13 cellular contexts compared by ENCODE assay signal in the genomic region with DNA sequence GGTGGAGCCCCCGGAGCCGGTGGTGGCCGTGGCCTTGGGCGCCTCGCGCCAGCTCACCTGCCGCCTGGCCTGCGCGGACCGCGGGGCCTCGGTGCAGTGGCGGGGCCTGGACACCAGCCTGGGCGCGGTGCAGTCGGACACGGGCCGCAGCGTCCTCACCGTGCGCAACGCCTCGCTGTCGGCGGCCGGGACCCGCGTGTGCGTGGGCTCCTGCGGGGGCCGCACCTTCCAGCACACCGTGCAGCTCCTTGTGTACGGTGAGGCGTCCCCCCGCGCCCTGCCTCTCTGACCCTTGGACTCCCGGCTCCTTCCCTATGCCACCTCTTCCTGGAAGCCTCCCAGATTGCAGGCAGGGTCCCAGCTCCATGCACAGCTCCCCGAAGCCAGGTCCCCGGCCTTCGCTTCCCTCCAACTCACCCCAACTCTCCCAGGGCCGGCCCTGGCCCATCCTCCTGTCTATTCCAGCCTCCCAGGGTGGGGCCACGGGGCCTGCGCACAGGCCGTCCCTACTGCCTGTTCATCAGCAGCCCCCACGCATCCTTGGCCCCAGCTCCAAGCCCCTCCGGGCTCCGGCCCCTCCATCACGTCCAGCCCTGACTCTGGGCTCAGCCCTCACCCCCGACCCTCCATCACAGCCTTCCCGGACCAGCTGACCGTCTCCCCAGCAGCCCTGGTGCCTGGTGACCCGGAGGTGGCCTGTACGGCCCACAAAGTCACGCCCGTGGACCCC. TPM values are rescaled to one million over a fixed set of nuclear protein-coding genes. Genes with fewer than 3 reads are reported as not detected.
DNase-seq lines count a peak whose midpoint lies in the region; ATAC-seq and TF ChIP-seq lines count a peak whose summit lies in the region.
"Had no signal": no experiment of that assay in that cellular context is flagged by ENCODE, and none has a peak within 500 bp of the region (broad histone marks: within the 10 kb centered on the region; RNA-seq: fewer than 3 reads in every experiment).

No MANE protein-coding gene starts in this region.

- no peak for TF ChIP-seq CTCF in right atrium auricular region (IDR thresholded peaks at IDR 0.05)

- H3K4me1 ChIP-seq in right atrium auricular region = peaks cover 0 to 21% of the 10 kb centered on the region in 2 donors

- no peak overlapping the region for H3K27ac Mint-ChIP-seq in activated T-helper 17 cell treated with anti-CD3 and anti-CD28 coated beads, Interleukin-2, amount 50 U/mL, for 72 hours
- H3K27ac Mint-ChIP-seq in stimulated activated effector memory CD8-positive, alpha-beta T cell treated with anti-CD3 and anti-CD28 coated beads, Interleukin-12 subunit alpha, Interleukin-12 subunit beta, amount 100 ng/mL, for 72 hours = no peak overlapping the region
- H3K27ac Mint-ChIP-seq: T-helper 1 cell treated with Interleukin-12 subunit alpha and Interleukin-12 subunit beta and Interleukin-4 antibody, amounts not matched to agents 30 μg/mL and 1 μg/mL, for 36 hours had no signal

- no peaks in the 10 kb centered on the region for H3K9me3 Mint-ChIP-seq in activated T-helper 17 cell treated with anti-CD3 and anti-CD28 coated beads, Interleukin-2, amount 50 U/mL, for 72 hours
- H3K9me3 Mint-ChIP-seq in stimulated activated effector memory CD8-positive, alpha-beta T cell treated with anti-CD3 and anti-CD28 coated beads, Interleukin-12 subunit alpha, Interleukin-12 subunit beta, amount 100 ng/mL, for 72 hours = no peaks in the 10 kb centered on the region

- no peaks in the 10 kb centered on the region for H3K9me3 ChIP-seq in right atrium auricular region

- ATAC-seq in Right ventricle myocardium inferior (no peak), GM18517 (IDR thresholded peaks at IDR 0.05; ENCODE audit: unreplicated experiment) (no peak)
- ATAC-seq in activated T-helper 17 cell treated with anti-CD3 and anti-CD28 coated beads, Interleukin-2, amount 50 U/mL, for 72 hours (replicated peaks) = peak; percentile 43
- ATAC-seq in stimulated activated effector memory CD8-positive, alpha-beta T cell treated with anti-CD3 and anti-CD28 coated beads, Interleukin-12 subunit alpha, Interleukin-12 subunit beta, amount 100 ng/mL, for 72 hours = peak; percentile 39

- intact Hi-C loops in Right ventricle myocardium inferior (cut with DNase I) = no loop called here

- no peaks in the 10 kb centered on the region for H3K4me1 Mint-ChIP-seq in activated T-helper 17 cell treated with anti-CD3 and anti-CD28 coated beads, Interleukin-2, amount 50 U/mL, for 72 hours
- H3K4me1 Mint-ChIP-seq in stimulated activated effector memory CD8-positive, alpha-beta T cell treated with anti-CD3 and anti-CD28 coated beads, Interleukin-12 subunit alpha, Interleukin-12 subunit beta, amount 100 ng/mL, for 72 hours = peaks cover 8% of the 10 kb centered on the region

- no peaks in the 10 kb centered on the region for H3K36me3 Mint-ChIP-seq in activated T-helper 17 cell treated with anti-CD3 and anti-CD28 coated beads, Interleukin-2, amount 50 U/mL, for 72 hours (ENCODE audit: low read depth)
- peaks cover 18% of the 10 kb centered on the region for H3K36me3 Mint-ChIP-seq in stimulated activated effector memory CD8-positive, alpha-beta T cell treated with anti-CD3 and anti-CD28 coated beads, Interleukin-12 subunit alpha, Interleukin-12 subunit beta, amount 100 ng/mL, for 72 hours

- peaks cover 8 to 21% of the 10 kb centered on the region in 2 donors for H3K27me3 ChIP-seq in right atrium auricular region

- H3K27me3 Mint-ChIP-seq in activated T-helper 17 cell treated with anti-CD3 and anti-CD28 coated beads, Interleukin-2, amount 50 U/mL, for 72 hours = peaks cover 10% of the 10 kb centered on the region

- H3K27ac ChIP-seq in right atrium auricular region = no peak overlapping the region

- no peaks in the 10 kb centered on the region for H3K36me3 ChIP-seq in right atrium auricular region

- peak overlapping the region in 1 of 2 donors; percentile 11 for H3K4me3 ChIP-seq in right atrium auricular region

- DNase-seq in Right ventricle myocardium inferior (ENCODE audit: missing footprints) (peak; percentile 46), right atrium auricular region (ENCODE audit: low spot score) (no peak), islet precursor cell (peak; percentile 64), NOMO-1 treated with dmso at 0.1 percent for 144 hours (lab: John Stamatoyannopoulos, UW; ENCODE audit: unreplicated experiment) (no peak), H4 (ENCODE audit: low spot score) (no peak)
- no peak for DNase-seq in stimulated activated effector memory CD8-positive, alpha-beta T cell treated with anti-CD3 and anti-CD28 coated beads, Interleukin-12 subunit alpha, Interleukin-12 subunit beta, amount 100 ng/mL, for 72 hours (ENCODE audit: low spot score in 2 of 2)
- DNase-seq: amygdala; hippocampal formation; NCI-H2081 treated with DMSO at 0.1 percent for 48 hours; stimulated activated CD4-positive, alpha-beta T cell treated with anti-CD3 and anti-CD28 coated beads, Interleukin-12 subunit alpha, Interleukin-12 subunit beta, amount 100 ng/mL, for 4 hours had no signal

- H3K4me3 Mint-ChIP-seq in activated T-helper 17 cell treated with anti-CD3 and anti-CD28 coated beads, Interleukin-2, amount 50 U/mL, for 72 hours = no peak overlapping the region
- peak overlapping the region; percentile 17 for H3K4me3 Mint-ChIP-seq in stimulated activated effector memory CD8-positive, alpha-beta T cell treated with anti-CD3 and anti-CD28 coated beads, Interleukin-12 subunit alpha, Interleukin-12 subunit beta, amount 100 ng/mL, for 72 hours
- H3K4me3 Mint-ChIP-seq: T-helper 1 cell treated with Interleukin-12 subunit alpha and Interleukin-12 subunit beta and Interleukin-4 antibody, amounts not matched to agents 30 μg/mL and 1 μg/mL, for 36 hours had no signal

RNA-seq across cellular contexts. Expression of a gene that starts 1.7 kb away (rescaled TPM):
- total RNA-seq in Right ventricle myocardium inferior (0.19 TPM), right atrium auricular region (not detected)
- under 1 TPM in 1 of 2 donors, not detected in 1; 0.29 TPM for total RNA-seq in activated T-helper 17 cell treated with anti-CD3 and anti-CD28 coated beads, Interleukin-2, amount 50 U/mL, for 72 hours
- not detected in 2 replicates for total RNA-seq in H4 (2014; rRNA removed; shearing (Covaris generic))

RNA-seq across cellular contexts. Expression of a gene that starts 9.3 kb away (rescaled TPM):
- total RNA-seq in Right ventricle myocardium inferior (10.3 TPM), right atrium auricular region (10 to 100 TPM; 30.3 to 33.2 TPM)
- 10 to 100 TPM in 1 of 2 donors, 1 to 10 TPM in 1; 6.3 to 14.1 TPM for total RNA-seq in activated T-helper 17 cell treated with anti-CD3 and anti-CD28 coated beads, Interleukin-2, amount 50 U/mL, for 72 hours
- 28.3 and 45.8 TPM in 2 replicates for total RNA-seq in H4 (2014; rRNA removed; shearing (Covaris generic))

RNA-seq across cellular contexts. Expression of a gene that starts 33.5 kb away (rescaled TPM):
- total RNA-seq in Right ventricle myocardium inferior (109 TPM), right atrium auricular region (10 to 100 TPM; 55.8 to 75.0 TPM)
- 10 to 100 TPM; 31.4 to 44.5 TPM for total RNA-seq in activated T-helper 17 cell treated with anti-CD3 and anti-CD28 coated beads, Interleukin-2, amount 50 U/mL, for 72 hours
- 33.2 and 35.7 TPM in 2 replicates for total RNA-seq in H4 (2014; rRNA removed; shearing (Covaris generic))

RNA-seq across cellular contexts. Expression of a gene that starts 37.2 kb away (rescaled TPM):
- total RNA-seq in Right ventricle myocardium inferior (10.7 TPM), right atrium auricular region (10 to 100 TPM in 1 of 2 donors, 1 to 10 TPM in 1; 9.6 to 26.8 TPM)
- total RNA-seq in activated T-helper 17 cell treated with anti-CD3 and anti-CD28 coated beads, Interleukin-2, amount 50 U/mL, for 72 hours = under 1 TPM in 1 of 2 donors, not detected in 1; 0.26 TPM
- total RNA-seq in H4 (2014; rRNA removed; shearing (Covaris generic)) = 1.4 and 2.0 TPM in 2 replicates

RNA-seq across cellular contexts. Expression of a gene that starts 45.8 kb away (rescaled TPM):
- total RNA-seq in Right ventricle myocardium inferior (not detected), right atrium auricular region (under 1 TPM in 1 of 2 donors, not detected in 1; 0.79 TPM)
- 10 to 100 TPM; 30.5 to 31.3 TPM for total RNA-seq in activated T-helper 17 cell treated with anti-CD3 and anti-CD28 coated beads, Interleukin-2, amount 50 U/mL, for 72 hours
- not detected in 2 replicates for total RNA-seq in H4 (2014; rRNA removed; shearing (Covaris generic))

Comparison
In these comparisons a context has a peak if more than half of its experiments do, and no peak if none do; other contexts are left out.
1. DNase-seq: peak in Right ventricle myocardium inferior (single experiment) and islet precursor cell (single experiment); none in right atrium auricular region (single experiment), stimulated activated effector memory CD8-positive, alpha-beta T cell treated with anti-CD3 and anti-CD28 coated beads, Interleukin-12 subunit alpha, Interleukin-12 subunit beta, amount 100 ng/mL, for 72 hours (0 of 2), NOMO-1 treated with dmso at 0.1 percent for 144 hours (single experiment) and H4 (single experiment).
2. ATAC-seq: peak in activated T-helper 17 cell treated with anti-CD3 and anti-CD28 coated beads, Interleukin-2, amount 50 U/mL, for 72 hours (single experiment) and stimulated activated effector memory CD8-positive, alpha-beta T cell treated with anti-CD3 and anti-CD28 coated beads, Interleukin-12 subunit alpha, Interleukin-12 subunit beta, amount 100 ng/mL, for 72 hours (single experiment); none in Right ventricle myocardium inferior (single experiment) and GM18517 (single experiment).